ENCODE assay signal across 9 cellular contexts in the genomic region with DNA sequence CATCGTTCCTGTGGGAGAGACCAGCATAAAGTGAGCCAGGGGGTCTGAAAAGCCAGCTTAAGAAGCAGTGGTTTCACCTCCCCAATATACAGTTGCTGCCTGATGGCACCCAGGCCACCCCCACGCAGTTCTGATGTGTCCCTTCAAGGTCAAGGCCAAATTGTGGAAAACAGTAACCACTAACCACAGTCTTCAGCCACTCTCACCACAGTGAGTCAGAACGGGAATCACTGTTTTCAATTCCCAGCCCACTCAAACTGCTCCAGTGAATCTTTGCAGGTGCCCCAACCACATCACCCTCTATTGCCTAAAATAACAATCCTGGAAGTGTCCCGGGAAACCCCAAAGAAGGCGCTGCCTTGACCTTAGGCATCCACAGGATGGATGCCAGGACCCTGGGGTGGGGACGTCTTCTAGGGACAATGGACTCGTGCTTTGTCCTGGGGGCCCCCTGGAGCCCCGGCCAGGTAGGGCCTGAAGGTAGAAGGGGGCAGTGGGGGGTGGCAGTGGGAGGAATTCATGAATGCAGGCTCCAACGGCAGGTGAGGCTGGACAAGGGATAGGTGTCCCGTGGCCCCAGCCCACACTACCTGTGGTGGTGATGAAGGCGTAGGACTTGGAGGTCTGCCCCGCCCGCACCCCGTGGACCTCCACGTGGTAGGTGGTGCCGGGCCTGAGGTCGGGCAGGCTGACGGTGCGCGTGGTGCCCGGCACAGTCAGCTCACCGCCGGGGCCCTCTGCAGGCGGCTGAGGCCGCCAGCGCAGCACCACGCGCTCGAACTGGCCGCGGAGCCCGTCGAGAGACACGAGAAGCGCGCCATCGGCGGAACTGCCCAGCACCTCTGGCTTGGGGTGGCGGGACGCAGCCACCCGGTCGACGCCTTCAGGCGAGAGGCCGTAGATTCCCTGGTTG. TPM values are rescaled to one million over a fixed set of nuclear protein-coding genes. Genes with fewer than 3 reads are reported as not detected.
DNase-seq lines count a peak whose midpoint lies in the region; ATAC-seq, FAIRE-seq and TF ChIP-seq lines count a peak whose summit lies in the region.
"Had no signal": no experiment of that assay in that cellular context is flagged by ENCODE, and none has a peak within 500 bp of the region (broad histone marks: within the 10 kb centered on the region; RNA-seq: fewer than 3 reads in every experiment).

No MANE protein-coding gene starts in this region.

- no peak overlapping the region for H2BK15ac ChIP-seq in mesendoderm (replicated peaks; ENCODE audit: low read depth)

- no peak overlapping the region for H2BK5ac ChIP-seq in mesendoderm (ENCODE audit: low read length)

- no peak for TF ChIP-seq RAD21 in GM12878 (IDR thresholded peaks at IDR 0.05; ENCODE audit: insufficient read depth, low read depth, low read length)

- peak overlapping the region; percentile 44 for H3K18ac ChIP-seq in mesendoderm (ENCODE audit: low read length)

- peaks cover 11% of the 10 kb centered on the region for H3K27me3 ChIP-seq in HUES48 (ENCODE audit: control insufficient read depth, insufficient read depth, low read length)
- peaks cover 3 to 8% of the 10 kb centered on the region in 2 experiments for H3K27me3 ChIP-seq in GM12878 (replicated peaks in 1 of 2; ENCODE audit: control insufficient read depth in 2 of 2, insufficient read depth in 2 of 2, low read length in 1 of 2)
- no peaks in the 10 kb centered on the region for H3K27me3 ChIP-seq in mesendoderm (ENCODE audit: insufficient read depth, low read length, poor library complexity)
- peaks cover 91% of the 10 kb centered on the region for H3K27me3 ChIP-seq in MM.1S (replicated peaks; ENCODE audit: insufficient read depth, low read length)

- no peak overlapping the region for H4K8ac ChIP-seq in mesendoderm (ENCODE audit: low read depth, low read length)

- H3K9me3 ChIP-seq in ES-I3 (ENCODE audit: control insufficient read depth, insufficient read depth, low read length) (no peaks in the 10 kb centered on the region), HUES48 (ENCODE audit: control insufficient read depth, insufficient read depth, low read length) (no peaks in the 10 kb centered on the region), GM12878 (replicated peaks; ENCODE audit: control insufficient read depth, insufficient read depth, low read length) (no peaks in the 10 kb centered on the region), MM.1S (replicated peaks; ENCODE audit: insufficient read depth, low read length) (no peaks in the 10 kb centered on the region)

- no peak overlapping the region for H2AK5ac ChIP-seq in mesendoderm (ENCODE audit: low read length)

- CTCF ChIA-PET in GM12878 (lab: Yijun Ruan, JAX) = no interaction called here

- in situ Hi-C loops in GM12878 (cut with MboI) = no loop called here

- ATAC-seq in GM12878 (peak; percentile 74), GM18498 (IDR thresholded peaks at IDR 0.05; ENCODE audit: unreplicated experiment) (no peak)

- no peak overlapping the region for H2BK120ac ChIP-seq in mesendoderm (ENCODE audit: low read depth, low read length)

- H3K4me2 ChIP-seq in GM12878 (ENCODE audit: control insufficient read depth, insufficient read depth) (no peak overlapping the region), mesendoderm (ENCODE audit: low read length) (peak overlapping the region; percentile 28), MM.1S (ENCODE audit: low read depth, low read length) (no peak overlapping the region; the same call in 1 of the 2 replicates)

- H3K79me1 ChIP-seq in mesendoderm (ENCODE audit: low read length) = no peaks in the 10 kb centered on the region

- H3K4me1 ChIP-seq in ES-I3 (ENCODE audit: insufficient read depth, low read length) (peaks cover 6% of the 10 kb centered on the region; the same call in 1 of the 2 replicates), HUES48 (ENCODE audit: control insufficient read depth, insufficient read depth, low read length) (peaks cover 3% of the 10 kb centered on the region), GM12878 (ENCODE audit: control insufficient read depth, insufficient read depth, low read length) (peaks cover 16% of the 10 kb centered on the region), mesendoderm (ENCODE audit: control insufficient read depth, low read depth, low read length) (no peaks in the 10 kb centered on the region), MM.1S (ENCODE audit: low read length) (peaks cover 4% of the 10 kb centered on the region; the same call in 1 of the 2 replicates)

- no peaks in the 10 kb centered on the region for H3F3A ChIP-seq in MM.1S (ENCODE audit: insufficient read depth, low read length)

- intact Hi-C loops in GM12878 (cut with micrococcal nuclease; ENCODE audit: unreplicated experiment) = loop anchor here (2.0 kb wide), 1 partner anchor 68 kb away; a partner anchor contains a TSS

- RAD21 ChIA-PET in GM12878 (lab: Charles Lee; ENCODE audit: unreplicated experiment) = no interaction called here

- peak in 1 of 2 experiments; percentile 19; a peak in 1 of 4 replicates for TF ChIP-seq EP300 in GM12878 (IDR thresholded peaks at IDR 0.05; ENCODE audit: borderline replicate concordance in 1 of 2, control insufficient read depth in 1 of 2, low read depth in 2 of 2, low read length in 2 of 2)

- peak; percentile 77 for FAIRE-seq in GM12878 (lab: Jason Lieb, UNC)

- H4K20me1 ChIP-seq in GM12878 (ENCODE audit: control insufficient read depth, insufficient read depth) (no peaks in the 10 kb centered on the region), MM.1S (ENCODE audit: insufficient read depth, low read length) (no peaks in the 10 kb centered on the region)

- H3K79me2 ChIP-seq in GM12878 (ENCODE audit: control insufficient read depth, insufficient read depth, low read length) = no peaks in the 10 kb centered on the region
- H3K79me2 ChIP-seq in mesendoderm (ENCODE audit: control insufficient read depth, insufficient read depth, low read length) = no peaks in the 10 kb centered on the region
- H3K79me2 ChIP-seq in MM.1S (ENCODE audit: low read length) = no peaks in the 10 kb centered on the region

- H3K9me2 ChIP-seq in MM.1S (replicated peaks; ENCODE audit: insufficient read depth, low read length) = no peaks in the 10 kb centered on the region

- peak overlapping the region; percentile 47 for H3K9ac ChIP-seq in ES-I3 (ENCODE audit: low read depth, low read length)
- peak overlapping the region; percentile 20; the same call in 1 of the 2 replicates for H3K9ac ChIP-seq in HUES48 (ENCODE audit: low read depth, low read length)
- no peak overlapping the region for H3K9ac ChIP-seq in GM12878 (ENCODE audit: control insufficient read depth, insufficient read depth, low read length)
- peak overlapping the region; percentile 55 for H3K9ac ChIP-seq in mesendoderm (ENCODE audit: low read length)
- H3K9ac ChIP-seq in MM.1S (ENCODE audit: low read length) = no peak overlapping the region

- no TSS peak for BruUV-seq in GM12878 (replicated peaks; lab: Mats Ljungman, UMichigan)

- H3K56ac ChIP-seq in mesendoderm (ENCODE audit: low read length) = peak overlapping the region; percentile 74

- no peak overlapping the region for H3K23ac ChIP-seq in mesendoderm (ENCODE audit: low read length)

- no peak overlapping the region for H4K5ac ChIP-seq in mesendoderm (ENCODE audit: low read length)

- TF ChIP-seq POLR2A in GM12878 (IDR thresholded peaks at IDR 0.05; ENCODE audit: low read depth, low read length) = no peak

- H2AFZ ChIP-seq in GM12878 (ENCODE audit: control insufficient read depth, low read depth, low read length) = no peak overlapping the region
- H2AFZ ChIP-seq in MM.1S (ENCODE audit: low read length) = no peak overlapping the region

- H3K27ac ChIP-seq in HUES48 (ENCODE audit: low read depth, low read length) (peak overlapping the region; percentile 1), GM12878 (ENCODE audit: control insufficient read depth, insufficient read depth) (no peak overlapping the region), mesendoderm (ENCODE audit: low read depth, low read length) (no peak overlapping the region), MM.1S (ENCODE audit: low read length) (no peak overlapping the region)

- TF ChIP-seq CTCF in GM12878 (IDR thresholded peaks at IDR 0.05 in 2 of 3, conservative IDR thresholded peaks at IDR 0.05 in 1 of 3; ENCODE audit: control insufficient read depth in 2 of 3, extremely low read depth in 1 of 3, insufficient read depth in 1 of 3, low read depth in 3 of 3, low read length in 3 of 3) (no peak), MM.1S (IDR thresholded peaks at IDR 0.05; ENCODE audit: low read length) (no peak)

- DNase-seq in GM12878 (ENCODE audit: low read depth, low spot score) = peak; percentile 63
- no peak for DNase-seq in mesendoderm
- DNase-seq in NCI-H146 (lab: John Stamatoyannopoulos, UW) = no peak
- no peak for DNase-seq in anterior cingulate cortex (lab: John Stamatoyannopoulos, UW)
- DNase-seq in MM.1S = no peak

- H3K4me3 ChIP-seq in HUES48 (ENCODE audit: low read depth, low read length) (peak overlapping the region; percentile 41; the same call in 1 of the 2 replicates), GM12878 (no peak overlapping the region), mesendoderm (ENCODE audit: low read length) (no peak overlapping the region), MM.1S (ENCODE audit: low read length) (no peak overlapping the region)

- POLR2A ChIA-PET in GM12878 (lab: Charles Lee) = no interaction called here

- no peaks in the 10 kb centered on the region for H3K36me3 ChIP-seq in ES-I3 (ENCODE audit: insufficient read depth, low read length)
- no peaks in the 10 kb centered on the region for H3K36me3 ChIP-seq in HUES48 (ENCODE audit: control insufficient read depth, insufficient read depth, low read length)
- no peaks in the 10 kb centered on the region for H3K36me3 ChIP-seq in GM12878 (ENCODE audit: control insufficient read depth in 2 of 2, insufficient read depth in 2 of 2, low read length in 1 of 2)
- no peaks in the 10 kb centered on the region for H3K36me3 ChIP-seq in mesendoderm (ENCODE audit: control insufficient read depth, insufficient read depth, low read length)
- no peaks in the 10 kb centered on the region for H3K36me3 ChIP-seq in MM.1S (replicated peaks; ENCODE audit: insufficient read depth, low read length)

- SMC1A ChIA-PET in GM12878 (lab: Charles Lee; ENCODE audit: uncharacterized antibody, unreplicated experiment) = no interaction called here

- 28% methylated on average over 34 of the region's 45 CpGs for WGBS in GM12878 (ENCODE audit: insufficient coverage, insufficient replicate concordance, low lambda C conversion rate, missing lambda C conversion rate)
- no CpG with 5 or more reads among the region's 45 CpGs for WGBS in mesendoderm (ENCODE audit: extremely low coverage, insufficient coverage, low lambda C conversion rate)

- no peak overlapping the region for H3K4ac ChIP-seq in mesendoderm (ENCODE audit: low read depth, low read length)

RNA-seq across cellular contexts. Expression of a gene that starts 22.2 kb away (rescaled TPM):
- total RNA-seq in GM12878 (2013; cell fraction: nucleolus; rRNA removed) = 38.2 and 45.9 TPM in 2 replicates
- total RNA-seq in GM12878 (2014; rRNA removed) (0.28 and 1.8 TPM in 2 replicates), GM12878 (2014; rRNA removed; fragmentation: Illumina TruSeq; extraction: Trizol) (0.49 and 0.69 TPM in 2 replicates), GM12878 (2021) (1.6 and 2.5 TPM in 2 replicates)
- polyA plus RNA-seq in GM12878 (2011; ENCODE audit: low read depth) = 0.10 TPM
- polyA plus RNA-seq in GM12878 (2011; rRNA removed) (0.49 and 0.87 TPM in 2 replicates), GM12878 (2014; fragmentation: Illumina TruSeq; extraction: Trizol) (0.02 and 1.4 TPM in 2 replicates), GM12878 (2014; fragmentation: Nextera tagmentation; extraction: Ambion mirVana) (not detected), GM12878 (2014; rRNA removed) (1.7 and 3.6 TPM in 2 replicates), GM12878 (2016; fragmentation: Nextera tagmentation; extraction: Ambion mirVana) (under 1 TPM; 0.03 to 0.07 TPM)
- 0.32 and 0.82 TPM in 2 replicates for polyA plus RNA-seq in GM12878 (2011; cell fraction: cytosol; rRNA removed)
- 4.8 and 6.0 TPM in 2 replicates for polyA plus RNA-seq in GM12878 (2011; cell fraction: nucleus; rRNA removed)
- polyA plus RNA-seq in GM12878 (2012) = 3.0 and 4.0 TPM in 2 replicates
- 2.0 and 2.4 TPM in 2 replicates for polyA minus RNA-seq in GM12878 (2011; rRNA and poly(A)+ RNA removed)
- polyA minus RNA-seq in GM12878 (2011; cell fraction: cytosol; rRNA and poly(A)+ RNA removed) = 0.42 TPM in 1 of 2 replicates, not detected in the other
- polyA minus RNA-seq in GM12878 (2011; cell fraction: nucleus; rRNA and poly(A)+ RNA removed) = 3.6 and 6.0 TPM in 2 replicates
- polyA plus RNA-seq in mesendoderm (2013, experiment 1 of 2) = 1.1 TPM
- 1.2 TPM for polyA plus RNA-seq in mesendoderm (2013, experiment 2 of 2)

RNA-seq across cellular contexts. Expression of a gene that starts 41.1 kb away (rescaled TPM):
- 85.1 and 87.6 TPM in 2 replicates for total RNA-seq in GM12878 (2013; cell fraction: nucleolus; rRNA removed)
- 10.8 and 14.1 TPM in 2 replicates for total RNA-seq in GM12878 (2014; rRNA removed)
- 21.7 and 24.4 TPM in 2 replicates for total RNA-seq in GM12878 (2014; rRNA removed; fragmentation: Illumina TruSeq; extraction: Trizol)
- total RNA-seq in GM12878 (2021) = 80.1 and 83.9 TPM in 2 replicates
- polyA plus RNA-seq in GM12878 (2011; ENCODE audit: low read depth) = 175 TPM
- polyA plus RNA-seq in GM12878 (2011; rRNA removed) = 19.4 and 57.2 TPM in 2 replicates
- polyA plus RNA-seq in GM12878 (2011; cell fraction: cytosol; rRNA removed) = 64.5 and 77.0 TPM in 2 replicates
- 115 and 140 TPM in 2 replicates for polyA plus RNA-seq in GM12878 (2011; cell fraction: nucleus; rRNA removed)
- 85.3 and 128 TPM in 2 replicates for polyA plus RNA-seq in GM12878 (2012)
- polyA plus RNA-seq in GM12878 (2014; fragmentation: Illumina TruSeq; extraction: Trizol) = 40.0 and 76.3 TPM in 2 replicates
- polyA plus RNA-seq in GM12878 (2014; fragmentation: Nextera tagmentation; extraction: Ambion mirVana) = 10 to 100 TPM; 13.6 to 16.0 TPM
- 75.1 and 83.0 TPM in 2 replicates for polyA plus RNA-seq in GM12878 (2014; rRNA removed)
- 10 to 100 TPM; 42.5 to 45.5 TPM for polyA plus RNA-seq in GM12878 (2016; fragmentation: Nextera tagmentation; extraction: Ambion mirVana)
- 30.4 and 51.5 TPM in 2 replicates for polyA minus RNA-seq in GM12878 (2011; rRNA and poly(A)+ RNA removed)
- polyA minus RNA-seq in GM12878 (2011; cell fraction: cytosol; rRNA and poly(A)+ RNA removed) = 16.9 and 21.8 TPM in 2 replicates
- 28.9 and 52.9 TPM in 2 replicates for polyA minus RNA-seq in GM12878 (2011; cell fraction: nucleus; rRNA and poly(A)+ RNA removed)
- 19.9 TPM for polyA plus RNA-seq in mesendoderm (2013, experiment 1 of 2)
- 20.0 TPM for polyA plus RNA-seq in mesendoderm (2013, experiment 2 of 2)

RNA-seq across cellular contexts. Expression of a gene that starts 43.2 kb away (rescaled TPM):
- 1.6 and 2.6 TPM in 2 replicates for total RNA-seq in GM12878 (2013; cell fraction: nucleolus; rRNA removed)
- total RNA-seq in GM12878 (2014; rRNA removed) = 4.2 and 5.1 TPM in 2 replicates
- total RNA-seq in GM12878 (2014; rRNA removed; fragmentation: Illumina TruSeq; extraction: Trizol) = 6.0 and 6.3 TPM in 2 replicates
- 6.0 and 6.5 TPM in 2 replicates for total RNA-seq in GM12878 (2021)
- polyA plus RNA-seq in GM12878 (2011; ENCODE audit: low read depth) = 2.3 TPM
- 2.8 and 4.2 TPM in 2 replicates for polyA plus RNA-seq in GM12878 (2011; rRNA removed)
- 4.2 and 4.7 TPM in 2 replicates for polyA plus RNA-seq in GM12878 (2011; cell fraction: cytosol; rRNA removed)
- polyA plus RNA-seq in GM12878 (2011; cell fraction: nucleus; rRNA removed) = 3.3 and 4.5 TPM in 2 replicates
- 3.7 and 4.7 TPM in 2 replicates for polyA plus RNA-seq in GM12878 (2012)
- 3.7 and 6.1 TPM in 2 replicates for polyA plus RNA-seq in GM12878 (2014; fragmentation: Illumina TruSeq; extraction: Trizol)
- polyA plus RNA-seq in GM12878 (2014; fragmentation: Nextera tagmentation; extraction: Ambion mirVana) = 1 to 10 TPM; 2.7 to 7.4 TPM
- 6.3 and 6.5 TPM in 2 replicates for polyA plus RNA-seq in GM12878 (2014; rRNA removed)
- 1 to 10 TPM; 7.1 to 9.3 TPM for polyA plus RNA-seq in GM12878 (2016; fragmentation: Nextera tagmentation; extraction: Ambion mirVana)
- 3.4 and 4.9 TPM in 2 replicates for polyA minus RNA-seq in GM12878 (2011; rRNA and poly(A)+ RNA removed)
- 2.0 and 2.3 TPM in 2 replicates for polyA minus RNA-seq in GM12878 (2011; cell fraction: cytosol; rRNA and poly(A)+ RNA removed)
- 2.7 and 3.2 TPM in 2 replicates for polyA minus RNA-seq in GM12878 (2011; cell fraction: nucleus; rRNA and poly(A)+ RNA removed)
- 6.1 TPM for polyA plus RNA-seq in mesendoderm (2013, experiment 1 of 2)
- 5.9 TPM for polyA plus RNA-seq in mesendoderm (2013, experiment 2 of 2)

RNA-seq across cellular contexts. Expression of a gene that starts 48.7 kb away (rescaled TPM):
- total RNA-seq in GM12878 (2013; cell fraction: nucleolus; rRNA removed) = not detected in 2 replicates
- total RNA-seq in GM12878 (2014; rRNA removed) = 0.23 TPM in 1 of 2 replicates, not detected in the other
- not detected in 2 replicates for total RNA-seq in GM12878 (2014; rRNA removed; fragmentation: Illumina TruSeq; extraction: Trizol)
- 0.61 and 0.92 TPM in 2 replicates for total RNA-seq in GM12878 (2021)
- polyA plus RNA-seq in GM12878 (2011; ENCODE audit: low read depth) = not detected
- polyA plus RNA-seq in GM12878 (2011; rRNA removed) = 0.04 TPM in 1 of 2 replicates, not detected in the other
- not detected in 2 replicates for polyA plus RNA-seq in GM12878 (2011; cell fraction: cytosol; rRNA removed)
- polyA plus RNA-seq in GM12878 (2011; cell fraction: nucleus; rRNA removed) = 0.12 and 0.16 TPM in 2 replicates
- 0.17 and 0.51 TPM in 2 replicates for polyA plus RNA-seq in GM12878 (2012)
- not detected in 2 replicates for polyA plus RNA-seq in GM12878 (2014; fragmentation: Illumina TruSeq; extraction: Trizol)
- polyA plus RNA-seq in GM12878 (2014; fragmentation: Nextera tagmentation; extraction: Ambion mirVana) = not detected
- not detected in 2 replicates for polyA plus RNA-seq in GM12878 (2014; rRNA removed)
- not detected for polyA plus RNA-seq in GM12878 (2016; fragmentation: Nextera tagmentation; extraction: Ambion mirVana)
- not detected in 2 replicates for polyA minus RNA-seq in GM12878 (2011; rRNA and poly(A)+ RNA removed)
- not detected in 2 replicates for polyA minus RNA-seq in GM12878 (2011; cell fraction: cytosol; rRNA and poly(A)+ RNA removed)
- not detected in 2 replicates for polyA minus RNA-seq in GM12878 (2011; cell fraction: nucleus; rRNA and poly(A)+ RNA removed)
- 0.10 TPM for polyA plus RNA-seq in mesendoderm (2013, experiment 1 of 2)
- 0.11 TPM for polyA plus RNA-seq in mesendoderm (2013, experiment 2 of 2)
- total RNA-seq: mononuclear cell had no signal

Comparison
In these comparisons a context has a peak if more than half of its experiments do, and no peak if none do; other contexts are left out.
1. H3K9ac ChIP-seq: peak in ES-I3 (single experiment), HUES48 (single experiment) and mesendoderm (single experiment); none in GM12878 (single experiment) and MM.1S (single experiment).